Comparison of ENCODE assay signal across 10 cellular contexts in genomic region chr19:18469245-18470107, GRCh38. TPM values are rescaled to one million over a fixed set of nuclear protein-coding genes. Genes with fewer than 3 reads are reported as not detected.
DNase-seq lines count a peak whose midpoint lies in the region; ATAC-seq and TF ChIP-seq lines count a peak whose summit lies in the region.
"Had no signal": no experiment of that assay in that cellular context is flagged by ENCODE, and none has a peak within 500 bp of the region (broad histone marks: within the 10 kb centered on the region; RNA-seq: fewer than 3 reads in every experiment).

No MANE protein-coding gene starts in this region.

- H3K4me1 ChIP-seq in esophagus muscularis mucosa (peaks cover 69 to 91% (median 84%) of the 10 kb centered on the region in 4 donors), thoracic aorta (ENCODE audit: control insufficient read depth in 1 of 2, low read depth in 2 of 2) (peaks cover 20 to 67% of the 10 kb centered on the region in 2 donors)

- intact Hi-C loops in esophagus muscularis mucosa (cut with DNase I) = loop anchor here (5.0 kb wide), 2 partner anchors 43 to 98 kb away; no protein-coding TSS in a partner anchor

- DNase-seq in NCI-H1436 (lab: John Stamatoyannopoulos, UW) (peak; percentile 16), NCI-H1436 treated with DMSO at 0.1 percent for 48 hours (lab: John Stamatoyannopoulos, UW) (no peak), NCI-H82 treated with DMSO at 0.1 percent for 48 hours (lab: John Stamatoyannopoulos, UW; ENCODE audit: unreplicated experiment) (peak; percentile 59), activated T-cell treated with anti-CD3 and anti-CD28 coated beads for 1 hour (ENCODE audit: low read depth) (peak; percentile 52), esophagus muscularis mucosa (ENCODE audit: extremely low spot score) (no peak), thoracic aorta (ENCODE audit: low spot score) (no peak)

- no peak overlapping the region for H3K4me3 ChIP-seq in esophagus muscularis mucosa
- H3K4me3 ChIP-seq in thoracic aorta = no peak overlapping the region
- H3K4me3 ChIP-seq: BLaER1 had no signal

- H3K4me1 Mint-ChIP-seq in nephron = peaks cover 7% of the 10 kb centered on the region

- peaks cover 4 to 33% (median 25%) of the 10 kb centered on the region in 4 donors for H3K36me3 ChIP-seq in esophagus muscularis mucosa
- peaks cover 17% of the 10 kb centered on the region for H3K36me3 ChIP-seq in thoracic aorta

- H3K27me3 ChIP-seq in esophagus muscularis mucosa (no peaks in the 10 kb centered on the region), thoracic aorta (replicated peaks; ENCODE audit: insufficient read depth) (no peaks in the 10 kb centered on the region)
- H3K27me3 ChIP-seq: BLaER1 had no signal

- ATAC-seq in thoracic aorta (ENCODE audit: insufficient number of reproducible peaks, low FRiP score, low read depth) (no peak), HG02884 (IDR thresholded peaks at IDR 0.05; ENCODE audit: unreplicated experiment) (no peak)

- H3K27ac Mint-ChIP-seq in nephron = peak overlapping the region; percentile 40 to 78 (median 66)

- no peak for TF ChIP-seq EP300 in esophagus muscularis mucosa (IDR thresholded peaks at IDR 0.05)

- peak overlapping the region in 2 of 4 donors; percentile 5 to 21 for H3K27ac ChIP-seq in esophagus muscularis mucosa (replicated peaks in 1 of 4)
- no peak overlapping the region for H3K27ac ChIP-seq in thoracic aorta
- H3K27ac ChIP-seq: BLaER1, epithelial cell of prostate had no signal

- H3K9me3 ChIP-seq in esophagus muscularis mucosa (no peaks in the 10 kb centered on the region), thoracic aorta (no peaks in the 10 kb centered on the region)
- H3K9me3 ChIP-seq: BLaER1 had no signal

- H3K27me3 Mint-ChIP-seq in nephron (ENCODE audit: low read depth) = no peaks in the 10 kb centered on the region

- peak; percentile 56 to 80 (median 59) for TF ChIP-seq CTCF in esophagus muscularis mucosa (IDR thresholded peaks at IDR 0.05)
- peak; percentile 68 to 81 (median 79) for TF ChIP-seq CTCF in nephron (IDR thresholded peaks at IDR 0.05; ENCODE audit: unreplicated experiment in 3 of 3)
- peak; percentile 74 for TF ChIP-seq CTCF in thoracic aorta (IDR thresholded peaks at IDR 0.05)

- 46% methylated on average over 11 of the region's 30 CpGs for WGBS in esophagus muscularis mucosa

- peaks cover 2% of the 10 kb centered on the region for H3K36me3 Mint-ChIP-seq in nephron (ENCODE audit: low read depth)

- H3K9me3 Mint-ChIP-seq in nephron = no peaks in the 10 kb centered on the region

- no peak overlapping the region for H3K4me3 Mint-ChIP-seq in nephron

- TF ChIP-seq POLR2A in esophagus muscularis mucosa (IDR thresholded peaks at IDR 0.05; ENCODE audit: low read depth) = no peak

RNA-seq across cellular contexts. Expression of gene ISYNA1, which starts 31.5 kb away (rescaled TPM):
- total RNA-seq in esophagus muscularis mucosa (10 to 100 TPM; 15.8 to 38.9 (median 26.2) TPM), thoracic aorta (100 to 1,000 TPM in 1 of 2 donors, 10 to 100 TPM in 1; 60.9 to 143 TPM)

RNA-seq across cellular contexts. Expression of gene SSBP4, which starts 50.3 kb away (rescaled TPM):
- 100 to 1,000 TPM in 1 of 4 donors, 10 to 100 TPM in 3; 53.2 to 109 (median 77.8) TPM for total RNA-seq in esophagus muscularis mucosa
- total RNA-seq in thoracic aorta = 10 to 100 TPM; 87.7 to 94.9 TPM

RNA-seq across cellular contexts. Expression of gene ELL, which starts 52.4 kb away (rescaled TPM):
- total RNA-seq in esophagus muscularis mucosa = 10 to 100 TPM in 3 of 4 donors, 1 to 10 TPM in 1; 9.1 to 35.1 (median 20.1) TPM
- 10 to 100 TPM; 28.3 to 35.0 TPM for total RNA-seq in thoracic aorta

Comparison
In these comparisons a context has a peak if more than half of its experiments do, and no peak if none do; other contexts are left out.
1. DNase-seq: peak in NCI-H1436 (single experiment), NCI-H82 treated with DMSO at 0.1 percent for 48 hours (single experiment) and activated T-cell treated with anti-CD3 and anti-CD28 coated beads for 1 hour (single experiment); none in NCI-H1436 treated with DMSO at 0.1 percent for 48 hours (single experiment), esophagus muscularis mucosa (single experiment) and thoracic aorta (single experiment).
2. Peak in every context shown above with its lines, with median percentiles within 50 percentile points of each other: CTCF ChIP-seq.